ENCODE assay signal across 8 cellular contexts in genomic region chr1:21764615-21765423, GRCh38. TPM values are rescaled to one million over a fixed set of nuclear protein-coding genes. Genes with fewer than 3 reads are reported as not detected.
DNase-seq lines count a peak whose midpoint lies in the region; ATAC-seq and TF ChIP-seq lines count a peak whose summit lies in the region.

No MANE protein-coding gene starts in this region.

- no peak overlapping the region; the same call in 2 of the 3 replicates for H3K4me3 Mint-ChIP-seq in GM23338
- no peak overlapping the region for H3K4me3 Mint-ChIP-seq in endothelial cell (ENCODE audit: unreplicated experiment)

- H3K4me1 ChIP-seq in GM23338 (ENCODE audit: insufficient read depth) (peaks cover 15% of the 10 kb centered on the region), foreskin keratinocyte (peaks cover 7% of the 10 kb centered on the region)

- peak overlapping the region; percentile 67; the same call in 1 of the 2 replicates for H3K4me2 ChIP-seq in GM23338

- H3K27me3 Mint-ChIP-seq in GM23338 (ENCODE audit: insufficient read depth, low read depth, poor library complexity) (peaks cover 2% of the 10 kb centered on the region), endothelial cell (ENCODE audit: unreplicated experiment) (no peaks in the 10 kb centered on the region)

- TF ChIP-seq CTCF in GM23338 (conservative IDR thresholded peaks at IDR 0.05; ENCODE audit: low read depth in 2 of 2) (no peak), foreskin keratinocyte (conservative IDR thresholded peaks at IDR 0.05) (no peak), endothelial cell (IDR thresholded peaks at IDR 0.05; ENCODE audit: unreplicated experiment) (no peak)

- no peak overlapping the region for H3K4me3 ChIP-seq in GM23338

- H2AFZ ChIP-seq in GM23338, result no peak overlapping the region

- H3K27me3 ChIP-seq in GM23338 (ENCODE audit: insufficient read depth) (no peaks in the 10 kb centered on the region), foreskin keratinocyte (no peaks in the 10 kb centered on the region)

- peaks cover 100% of the 10 kb centered on the region for H3K79me2 ChIP-seq in GM23338 (replicated peaks; ENCODE audit: insufficient read depth)

- ATAC-seq in GM23338 (peak; percentile 72), SK-N-SH treated with all-trans-retinoic acid at 6 μM for 48 hours (peak; percentile 97), foreskin keratinocyte (peak; percentile 74)
- ATAC-seq in stimulated activated naive CD8-positive, alpha-beta T cell treated with anti-CD3 and anti-CD28 coated beads, Interleukin-15, Interleukin-2, amounts not matched to agents 100 U/mL and 50 U/mL, for 24 hours, result peak; percentile 52

- peak; percentile 91 for DNase-seq in A172 (ENCODE audit: low spot score)
- peak; percentile 63 for DNase-seq in GM23338 (ENCODE audit: low spot score)
- peak; percentile 83 to 92 for DNase-seq in foreskin keratinocyte
- DNase-seq in stimulated activated naive CD8-positive, alpha-beta T cell treated with anti-CD3 and anti-CD28 coated beads, Interleukin-15, Interleukin-2, amounts not matched to agents 100 U/mL and 50 U/mL, for 24 hours, result peak; percentile 31
- DNase-seq in SHP77 treated with DMSO at 0.1 percent for 48 hours (lab: John Stamatoyannopoulos, UW), result no peak
- no peak for DNase-seq in NCI-H748 (lab: John Stamatoyannopoulos, UW; ENCODE audit: unreplicated experiment)
- no peak for DNase-seq in endothelial cell (ENCODE audit: low spot score)

- H3F3A ChIP-seq in GM23338 (replicated peaks; ENCODE audit: low read depth), result no peaks in the 10 kb centered on the region

- peak overlapping the region; percentile 85 for H3K27ac Mint-ChIP-seq in GM23338
- H3K27ac Mint-ChIP-seq in endothelial cell (ENCODE audit: unreplicated experiment), result no peak overlapping the region

- no peaks in the 10 kb centered on the region for H3K9me2 ChIP-seq in GM23338 (ENCODE audit: insufficient read depth)

- no peaks in the 10 kb centered on the region for H3K9me3 Mint-ChIP-seq in GM23338
- H3K9me3 Mint-ChIP-seq in endothelial cell (ENCODE audit: unreplicated experiment), result no peaks in the 10 kb centered on the region

- H3K27ac ChIP-seq in GM23338 (ENCODE audit: low read depth) (peak overlapping the region; percentile 50), foreskin keratinocyte (no peak overlapping the region)

- no peaks in the 10 kb centered on the region for H3K36me3 ChIP-seq in GM23338 (ENCODE audit: insufficient read depth)

- H4K20me1 ChIP-seq in GM23338 (replicated peaks; ENCODE audit: insufficient read depth), result peaks cover 80% of the 10 kb centered on the region

- H3K36me3 Mint-ChIP-seq in GM23338 (ENCODE audit: low read depth) (no peaks in the 10 kb centered on the region), endothelial cell (ENCODE audit: low read depth, unreplicated experiment) (no peaks in the 10 kb centered on the region)

- H3K4me1 Mint-ChIP-seq in GM23338 (peaks cover 22% of the 10 kb centered on the region), endothelial cell (ENCODE audit: unreplicated experiment) (no peaks in the 10 kb centered on the region)

TF ChIP-seq in GM23338, 12 proteins besides CTCF, POLR2A, EP300 and RAD21 (continues in another document):
- TF ChIP-seq JUNB (IDR thresholded peaks at IDR 0.05; ENCODE audit: unreplicated experiment) (no peak), POLR2AphosphoS5 (IDR thresholded peaks at IDR 0.05; ENCODE audit: low read depth) (no peak)

TF ChIP-seq in SK-N-SH treated with all-trans-retinoic acid at 6 μM for 48 hours, 23 proteins besides CTCF, POLR2A, EP300 and RAD21 (continues in another document):
- TF ChIP-seq CSDC2 (CRISPR knock-in tag; IDR thresholded peaks at IDR 0.05) (peak; percentile 69; the same call in 1 of the 2 replicates), CSRNP3 (CRISPR knock-in tag; IDR thresholded peaks at IDR 0.05) (no peak), PPARA (CRISPR knock-in tag; IDR thresholded peaks at IDR 0.05; ENCODE audit: borderline replicate concordance) (no peak), TSHZ2 (CRISPR knock-in tag; IDR thresholded peaks at IDR 0.05) (no peak), CREB5 (CRISPR knock-in tag; IDR thresholded peaks at IDR 0.05; ENCODE audit: low read depth) (peak; percentile 85; the same call in 1 of the 2 replicates), PATZ1 (CRISPR knock-in tag; IDR thresholded peaks at IDR 0.05; ENCODE audit: borderline replicate concordance) (no peak)

RNA-seq across cellular contexts. Expression of gene USP48, which starts 18.1 kb away (rescaled TPM):
- 16.0 and 22.8 TPM in 2 replicates for total RNA-seq in A172 (2014; rRNA removed; shearing (Covaris generic))
- 85.9 and 114 TPM in 2 replicates for total RNA-seq in GM23338 (2014; rRNA removed; shearing (Covaris generic))
- polyA plus RNA-seq in GM23338 (2016; fragmentation: Nextera tagmentation; extraction: Ambion mirVana) (144 and 151 TPM in 2 replicates), foreskin keratinocyte (14.6 and 16.0 TPM in 2 replicates)
- total RNA-seq in foreskin keratinocyte (34.2 and 35.2 TPM in 2 replicates), endothelial cell (ENCODE audit: unreplicated experiment) (57.9 TPM)

RNA-seq across cellular contexts. Expression of gene LDLRAD2, which starts 47.2 kb away (rescaled TPM):
- total RNA-seq in A172 (2014; rRNA removed; shearing (Covaris generic)), result not detected in 2 replicates
- 0.31 and 1.6 TPM in 2 replicates for total RNA-seq in GM23338 (2014; rRNA removed; shearing (Covaris generic))
- polyA plus RNA-seq in GM23338 (2016; fragmentation: Nextera tagmentation; extraction: Ambion mirVana) (5.8 and 11.3 TPM in 2 replicates), foreskin keratinocyte (0.01 and 0.15 TPM in 2 replicates)
- total RNA-seq in foreskin keratinocyte (0.03 TPM in 1 of 2 replicates, not detected in the other), endothelial cell (ENCODE audit: unreplicated experiment) (1.3 TPM)

Comparison
In these comparisons a context has a peak if more than half of its experiments do, and no peak if none do; other contexts are left out.
1. DNase-seq: peak in A172 (single experiment), GM23338 (single experiment), foreskin keratinocyte (2 of 2) and stimulated activated naive CD8-positive, alpha-beta T cell treated with anti-CD3 and anti-CD28 coated beads, Interleukin-15, Interleukin-2, amounts not matched to agents 100 U/mL and 50 U/mL, for 24 hours (single experiment); none in SHP77 treated with DMSO at 0.1 percent for 48 hours (single experiment), NCI-H748 (single experiment) and endothelial cell (single experiment).
2. Peak in every context shown above with its lines, with median percentiles within 50 percentile points of each other: ATAC-seq.